26 cellular contexts compared by ENCODE assay signal in the genomic region with DNA sequence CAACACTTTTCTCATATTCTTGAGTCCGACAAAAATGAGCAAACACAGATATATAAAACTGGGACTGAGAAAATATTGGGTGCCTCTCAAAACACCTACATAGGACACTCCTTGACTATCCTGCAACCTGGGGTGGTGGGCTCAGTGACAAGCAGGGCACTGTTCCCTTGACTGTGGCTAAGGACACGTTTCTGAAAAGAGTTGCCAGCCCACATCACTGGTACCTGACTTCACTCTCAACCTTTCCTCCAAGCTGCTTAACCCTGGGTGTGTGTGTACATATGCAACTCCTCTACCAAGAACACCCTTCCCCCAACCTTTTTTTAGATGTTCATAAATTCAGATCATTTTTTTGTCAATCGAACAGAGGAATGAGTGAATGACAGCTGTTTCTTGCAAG.
"Had no signal": no experiment of that assay in that cellular context is flagged by ENCODE, and none has a peak within 500 bp of the region (broad histone marks: within the 10 kb centered on the region; RNA-seq: fewer than 3 reads in every experiment).

No MANE protein-coding gene starts in this region.

- H3K9me3 ChIP-seq: heart right ventricle, left ventricle myocardium inferior, neutrophil, ovary, right atrium auricular region, stomach, suprapubic skin, upper lobe of right lung had no signal

- H3K4me2 ChIP-seq: hepatocyte, neural progenitor cell had no signal

- H3K27me3 ChIP-seq: heart right ventricle, neural progenitor cell, neutrophil, ovary, right atrium auricular region, stomach, suprapubic skin had no signal

- H3K79me2 ChIP-seq: hepatocyte had no signal

- DNase-seq: heart right ventricle; islet precursor cell; left ventricle myocardium inferior; mesendoderm; naive B cell; natural killer cell; nephron progenitor cell; occipital lobe; ovary; stimulated activated CD4-positive, alpha-beta T cell treated with anti-CD3 and anti-CD28 coated beads, Interleukin-12 subunit alpha, Interleukin-12 subunit beta, amount 100 ng/mL, for 4 hours; stimulated activated CD4-positive, alpha-beta T cell treated with anti-CD3 and anti-CD28 coated beads, Interleukin-15, amount 100 ng/mL, for 24 hours; stimulated activated CD4-positive, alpha-beta T cell treated with anti-CD3 and anti-CD28 coated beads, Interleukin-2, amount 100 ng/mL, for 24 hours; stimulated activated CD4-positive, alpha-beta T cell treated with anti-CD3 and anti-CD28 coated beads, Interleukin-4, amount 100 ng/mL, for 1 hour; stimulated activated naive B cell treated with anti-CD40 and anti-IgM and Interleukin-4, amounts not matched to agents 10 μg/mL and 1 μg/mL and 100 μg/mL, for 72 hours; stimulated activated naive CD8-positive, alpha-beta T cell treated with anti-CD3 and anti-CD28 coated beads, Interleukin-15, Interleukin-2, amounts not matched to agents 100 U/mL and 50 U/mL, for 24 hours; stomach; trophoblast cell; upper lobe of right lung had no signal

- H3K4me1 ChIP-seq: left ventricle myocardium inferior, neural progenitor cell, upper lobe of right lung had no signal

- ATAC-seq: heart right ventricle; natural killer cell; sciatic nerve; stimulated activated naive B cell treated with anti-CD40 and anti-IgM and Interleukin-4, amounts not matched to agents 10 μg/mL and 1 μg/mL and 100 μg/mL, for 72 hours; stimulated activated naive CD8-positive, alpha-beta T cell treated with anti-CD3 and anti-CD28 coated beads, Interleukin-15, Interleukin-2, amounts not matched to agents 100 U/mL and 50 U/mL, for 24 hours; upper lobe of right lung had no signal

- H2AFZ ChIP-seq: hepatocyte, neural progenitor cell had no signal

- H3K27ac ChIP-seq: heart right ventricle, hepatocyte, left ventricle myocardium inferior, neural progenitor cell, neutrophil, ovary, right atrium auricular region, skin epidermis, stomach, suprapubic skin, upper lobe of right lung had no signal

- H3K36me3 ChIP-seq: heart right ventricle, left ventricle myocardium inferior, neural progenitor cell, neutrophil, ovary, right atrium auricular region, stomach, suprapubic skin, upper lobe of right lung had no signal

- H3K4me3 ChIP-seq: heart right ventricle, hepatocyte, left ventricle myocardium inferior, lung, neural progenitor cell, ovary, right atrium auricular region, skin epidermis, stomach, suprapubic skin, upper lobe of right lung had no signal
